7 cellular contexts compared by ENCODE assay signal in the genomic region with DNA sequence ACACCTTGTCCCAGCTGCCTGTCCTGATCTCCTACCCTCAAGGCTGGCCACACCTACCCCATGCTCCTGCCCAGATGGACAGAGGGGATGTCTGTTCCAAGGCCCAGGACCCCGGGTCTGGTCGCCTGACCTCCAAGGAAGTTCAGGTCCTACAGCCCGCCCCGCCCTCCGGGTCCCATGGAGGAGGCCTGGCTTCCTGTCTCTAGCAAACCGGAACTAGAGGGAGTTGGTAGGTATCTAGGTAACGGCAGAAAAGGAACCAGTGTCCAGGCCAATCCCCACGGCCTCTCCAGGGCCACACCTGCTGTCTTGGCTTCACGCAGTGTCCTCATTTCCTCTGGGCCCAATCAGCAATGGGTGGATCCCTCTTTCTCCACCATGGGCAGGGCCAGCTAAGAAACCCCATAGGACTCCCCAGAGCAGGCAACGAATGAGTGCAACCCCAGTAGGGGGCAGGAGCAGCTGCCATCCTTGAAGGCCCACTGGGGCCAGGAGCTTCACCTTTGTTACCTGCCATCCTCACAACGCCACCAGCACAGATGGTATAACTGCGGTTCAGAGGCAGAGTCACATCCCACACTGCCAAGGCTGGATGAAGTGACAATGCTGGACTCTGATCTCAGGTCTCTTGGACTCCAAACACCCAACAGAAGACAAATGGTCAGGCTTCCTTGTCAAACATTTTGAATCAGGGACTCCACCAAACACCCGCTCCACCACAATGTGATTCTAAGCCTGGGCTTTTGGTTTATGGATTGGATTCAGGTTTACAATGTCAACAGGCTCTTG. TPM values are rescaled to one million over a fixed set of nuclear protein-coding genes. Genes with fewer than 3 reads are reported as not detected.
DNase-seq lines count a peak whose midpoint lies in the region; ATAC-seq and TF ChIP-seq lines count a peak whose summit lies in the region.

No MANE protein-coding gene starts in this region.

- no peak for TF ChIP-seq CTCF in Panc1 (IDR thresholded peaks at IDR 0.05)
- TF ChIP-seq CTCF in esophagus squamous epithelium (IDR thresholded peaks at IDR 0.05) = peak in 1 of 6 experiments; percentile 14

- in situ Hi-C loops in Panc1 (cut with HindIII; ENCODE audit: low pct_unique_long_range_greater_than_20kb, low sequenced_read_pairs) = no loop called here

- POLR2A ChIA-PET in Panc1 (lab: Charles Lee) = interaction anchor here (0.6 to 1.8 kb wide), 4 partner anchors 19 to 1273 kb away, joined by 3 to 6 read pairs (median 4); partner anchors contain the start of genes RNU4-2 and RPLP0

- BruUV-seq in Panc1 (replicated peaks; lab: Mats Ljungman, UMichigan) = no TSS peak

- H3K36me3 ChIP-seq in Panc1 (ENCODE audit: control insufficient read depth, insufficient read depth, low read length) (peaks cover 20% of the 10 kb centered on the region), esophagus squamous epithelium (peaks cover 18 to 47% (median 22%) of the 10 kb centered on the region in 3 donors)

- H3K9me3 ChIP-seq in Panc1 (ENCODE audit: control insufficient read depth, insufficient read depth, low read depth, low read length) (no peaks in the 10 kb centered on the region), esophagus squamous epithelium (no peaks in the 10 kb centered on the region)

- H3K27me3 ChIP-seq in Panc1 (ENCODE audit: control insufficient read depth, insufficient read depth, low read length) = no peaks in the 10 kb centered on the region
- no peaks in the 10 kb centered on the region for H3K27me3 ChIP-seq in esophagus squamous epithelium

- TF ChIP-seq POLR2A in esophagus squamous epithelium (IDR thresholded peaks at IDR 0.05) = no peak

- DNase-seq in Panc1 (ENCODE audit: low read depth, low spot score) (no peak), esophagus squamous epithelium (lab: John Stamatoyannopoulos, UW) (no peak), NK-92 (lab: John Stamatoyannopoulos, UW; ENCODE audit: unreplicated experiment) (no peak)
- DNase-seq in stimulated activated naive CD8-positive, alpha-beta T cell treated with anti-CD3 and anti-CD28 coated beads, Interleukin-15, Interleukin-2, amounts not matched to agents 100 U/mL and 50 U/mL, for 24 hours = no peak

- 64 to 75% methylated on average over 6 of the region's 13 CpGs for WGBS in esophagus squamous epithelium, 2 donors

- intact Hi-C loops in Panc1 (cut with micrococcal nuclease; ENCODE audit: unreplicated experiment) = no loop called here
- intact Hi-C loops in esophagus squamous epithelium (cut with DNase I) = no loop called here

- no peak overlapping the region for H3K4me3 ChIP-seq in Panc1 (ENCODE audit: low read depth in 2 of 2, low read length in 2 of 2)
- peak overlapping the region in 1 of 4 donors; percentile 40 for H3K4me3 ChIP-seq in esophagus squamous epithelium

- H3K4me1 ChIP-seq in Panc1 (ENCODE audit: control insufficient read depth, insufficient read depth, low read length) (peaks cover 87% of the 10 kb centered on the region), esophagus squamous epithelium (peaks cover 49 to 74% (median 64%) of the 10 kb centered on the region in 3 donors)

- peak overlapping the region; percentile 100 for H3K27ac ChIP-seq in Panc1 (ENCODE audit: low read length)
- H3K27ac ChIP-seq in esophagus squamous epithelium = peak overlapping the region; percentile 63 to 79 (median 69)

- peak; percentile 51 for ATAC-seq in GM19438 (IDR thresholded peaks at IDR 0.05; ENCODE audit: low read depth, unreplicated experiment)
- ATAC-seq in Panc1 = no peak
- ATAC-seq in stimulated activated naive CD8-positive, alpha-beta T cell treated with anti-CD3 and anti-CD28 coated beads, Interleukin-15, Interleukin-2, amounts not matched to agents 100 U/mL and 50 U/mL, for 24 hours = peak; percentile 4
- no peak for ATAC-seq in GM21825 (IDR thresholded peaks at IDR 0.05; ENCODE audit: unreplicated experiment)
- ATAC-seq in HG03571 (IDR thresholded peaks at IDR 0.05; ENCODE audit: unreplicated experiment) = no peak

- CTCF ChIA-PET in Panc1 (lab: Charles Lee) = interaction anchor here (0.6 to 1.2 kb wide), 2 partner anchors 25 to 65 kb away, joined by 4 to 13 read pairs; partner anchors contain the start of genes RNU4-2 and RPLP0

RNA-seq across cellular contexts. Expression of gene RPLP0, which starts 25.1 kb away (rescaled TPM):
- total RNA-seq in Panc1 (2021; ENCODE audit: unreplicated experiment) (2,628 TPM), esophagus squamous epithelium (1,000 to 10,000 TPM; 3,136 to 5,114 (median 4,044) TPM)
- 4,062 TPM for polyA plus RNA-seq in Panc1 (2012; ENCODE audit: insufficient read length)

RNA-seq across cellular contexts. Expression of gene GCN1, which starts 31.5 kb away (rescaled TPM):
- total RNA-seq in Panc1 (2021; ENCODE audit: unreplicated experiment) (175 TPM), esophagus squamous epithelium (100 to 1,000 TPM in 1 of 4 donors, 10 to 100 TPM in 3; 39.5 to 117 (median 63.7) TPM)
- 125 TPM for polyA plus RNA-seq in Panc1 (2012; ENCODE audit: insufficient read length)

RNA-seq across cellular contexts. Expression of gene PXN, which starts 39.5 kb away (rescaled TPM):
- total RNA-seq in Panc1 (2021; ENCODE audit: unreplicated experiment) = 484 TPM
- 478 TPM for polyA plus RNA-seq in Panc1 (2012; ENCODE audit: insufficient read length)
- total RNA-seq in esophagus squamous epithelium = 10 to 100 TPM; 18.2 to 44.4 (median 21.4) TPM

Comparison
In these comparisons a context has a peak if more than half of its experiments do, and no peak if none do; other contexts are left out.
1. ATAC-seq: peak in GM19438 (single experiment) and stimulated activated naive CD8-positive, alpha-beta T cell treated with anti-CD3 and anti-CD28 coated beads, Interleukin-15, Interleukin-2, amounts not matched to agents 100 U/mL and 50 U/mL, for 24 hours (single experiment); none in Panc1 (single experiment), GM21825 (single experiment) and HG03571 (single experiment).
2. RNA of gene PXN, which starts 39.5 kb away (total RNA-seq): 484 TPM in Panc1 (single experiment); 18.2 to 44.4 TPM in esophagus squamous epithelium; every median in the first group is over 10 times any median in the second.